In genomic region chr11:8671242-8671641, GRCh38 we compare ENCODE assay signal across 8 cellular contexts. TPM values are rescaled to one million over a fixed set of nuclear protein-coding genes. Genes with fewer than 3 reads are reported as not detected.
DNase-seq lines count a peak whose midpoint lies in the region; ATAC-seq, FAIRE-seq and TF ChIP-seq lines count a peak whose summit lies in the region.

No MANE protein-coding gene starts in this region.

- CTCF ChIA-PET in BJ (lab: Yijun Ruan, JAX): interaction anchor here (1.2 to 1.8 kb wide), 3 partner anchors 9 to 141 kb away, joined by 3 to 7 read pairs (median 7); no protein-coding TSS in a partner anchor

- no peaks in the 10 kb centered on the region for H3K9me3 ChIP-seq in mucosa of descending colon

- H3K4me3 ChIP-seq in BJ (ENCODE audit: low read depth, low read length) (no peak overlapping the region), mucosa of descending colon (no peak overlapping the region)

- intact Hi-C loops in mucosa of descending colon (cut with DNase I, micrococcal nuclease): no loop called here

- ATAC-seq in mucosa of descending colon (peak; percentile 62), HG03378 (IDR thresholded peaks at IDR 0.05; ENCODE audit: unreplicated experiment) (no peak)

- no peak for TF ChIP-seq CTCF in BJ (IDR thresholded peaks at IDR 0.05; ENCODE audit: insufficient read depth, low read depth, low read length)
- TF ChIP-seq CTCF in mucosa of descending colon (IDR thresholded peaks at IDR 0.05): no peak

- POLR2A ChIA-PET in BJ (lab: Charles Lee): no interaction called here

- TF ChIP-seq POLR2A in GM12892 (IDR thresholded peaks at IDR 0.05; ENCODE audit: low read depth, low read length): no peak

- FAIRE-seq in GM12892 (lab: Jason Lieb, UNC): no peak

- DNase-seq in BJ (ENCODE audit: low read depth) (peak; percentile 98), NCI-H446 (lab: John Stamatoyannopoulos, UW) (peak; percentile 92 to 93), epidermal melanocyte (ENCODE audit: insufficient read length, low spot score) (peak; percentile 40), mucosa of descending colon (peak in 1 of 3 donors; percentile 25), GM12892 (ENCODE audit: insufficient read length) (no peak), NCI-H510A (lab: John Stamatoyannopoulos, UW) (no peak)
- no peak for DNase-seq in activated T-cell treated with anti-CD3 and anti-CD28 coated beads, Interleukin-2, amount 50 U/mL, for 48 hours

- H3K27me3 ChIP-seq in BJ (ENCODE audit: control insufficient read depth, insufficient read depth, low read length): no peaks in the 10 kb centered on the region

- H3K36me3 ChIP-seq in BJ (ENCODE audit: control insufficient read depth, insufficient read depth, low read length): peaks cover 1% of the 10 kb centered on the region; the same call in 1 of the 2 replicates
- no peaks in the 10 kb centered on the region for H3K36me3 ChIP-seq in mucosa of descending colon (ENCODE audit: low read depth)

- H3K4me1 ChIP-seq in mucosa of descending colon (ENCODE audit: low read depth): peaks cover 3% of the 10 kb centered on the region

RNA-seq across cellular contexts. Expression of gene TRIM66, which starts 11.2 kb away (rescaled TPM):
- polyA plus RNA-seq in BJ (2011; rRNA removed): 4.2 and 5.6 TPM in 2 replicates
- polyA minus RNA-seq in BJ (2011; rRNA and poly(A)+ RNA removed): 3.9 and 4.3 TPM in 2 replicates
- total RNA-seq in mucosa of descending colon: 10 to 100 TPM in 2 of 3 donors, 1 to 10 TPM in 1; 9.6 to 21.3 (median 15.9) TPM
- polyA plus RNA-seq in GM12892 (2012; ENCODE audit: missing spikeins): 9.0 TPM

RNA-seq across cellular contexts. Expression of gene RPL27A, which starts 11.3 kb away (rescaled TPM):
- 988 and 1,148 TPM in 2 replicates for polyA plus RNA-seq in BJ (2011; rRNA removed)
- polyA minus RNA-seq in BJ (2011; rRNA and poly(A)+ RNA removed): 221 and 239 TPM in 2 replicates
- 100 to 1,000 TPM; 634 to 807 (median 704) TPM for total RNA-seq in mucosa of descending colon
- 4,980 TPM for polyA plus RNA-seq in GM12892 (2012; ENCODE audit: missing spikeins)

Comparison
In these comparisons a context has a peak if more than half of its experiments do, and no peak if none do; other contexts are left out.
1. DNase-seq: peak in BJ (single experiment), NCI-H446 (2 of 2) and epidermal melanocyte (single experiment); none in GM12892 (single experiment), activated T-cell treated with anti-CD3 and anti-CD28 coated beads, Interleukin-2, amount 50 U/mL, for 48 hours (0 of 2) and NCI-H510A (single experiment).